ENCODE assay signal across 8 cellular contexts in genomic region chr22:50244420-50245213, GRCh38. TPM values are rescaled to one million over a fixed set of nuclear protein-coding genes. Genes with fewer than 3 reads are reported as not detected.
DNase-seq lines count a peak whose midpoint lies in the region; ATAC-seq and TF ChIP-seq lines count a peak whose summit lies in the region.

Gene TUBGCP6 (minus strand): TSS chr22:50245023. CDS start chr22:50244459, 564 bp downstream.

- H3K79me1 ChIP-seq in neuronal stem cell (ENCODE audit: low read depth, low read length), result peaks cover 29% of the 10 kb centered on the region

- H2BK5ac ChIP-seq in neuronal stem cell (ENCODE audit: low read length), result peak within 1 kb of the TSS; percentile 83

- no peak within 1 kb of the TSS for H4K8ac ChIP-seq in neuronal stem cell (ENCODE audit: low read depth, low read length)

- H3K4me3 ChIP-seq in SJCRH30, result peak within 1 kb of the TSS; percentile 95
- peak within 1 kb of the TSS; percentile 85 to 93 for H3K4me3 ChIP-seq in neuronal stem cell (ENCODE audit: low read length in 2 of 2)
- H3K4me3 ChIP-seq in subcutaneous abdominal adipose tissue (ENCODE audit: low read depth in 1 of 5, low read length in 5 of 5), result peak within 1 kb of the TSS; percentile 90 to 99 (median 95)

- peak within 1 kb of the TSS; percentile 98 for H3K18ac ChIP-seq in neuronal stem cell (ENCODE audit: low read length)

- peak within 1 kb of the TSS; percentile 84 for H3K14ac ChIP-seq in neuronal stem cell (ENCODE audit: low read length)

- H3K27me3 ChIP-seq in SJCRH30, result no peaks in the 10 kb centered on the region
- no peaks in the 10 kb centered on the region for H3K27me3 ChIP-seq in foreskin keratinocyte
- H3K27me3 ChIP-seq in neuronal stem cell (ENCODE audit: control insufficient read depth in 3 of 3, insufficient read depth in 3 of 3, low read depth in 1 of 3, low read length in 3 of 3), result no peaks in the 10 kb centered on the region
- no peaks in the 10 kb centered on the region for H3K27me3 ChIP-seq in subcutaneous abdominal adipose tissue (ENCODE audit: control insufficient read depth in 5 of 5, insufficient read depth in 4 of 5, low read length in 5 of 5)

- H2AFZ ChIP-seq in neuronal stem cell (ENCODE audit: low read length), result peak within 1 kb of the TSS; percentile 97

- no peak within 1 kb of the TSS for H2BK120ac ChIP-seq in neuronal stem cell (ENCODE audit: low read depth, low read length)

- WGBS in neuronal stem cell (ENCODE audit: extremely low coverage in 2 of 2, insufficient read length in 2 of 2, insufficient replicate concordance in 1 of 2), 2 donors, result no CpG with 5 or more reads among the region's 76 CpGs

- H2BK12ac ChIP-seq in neuronal stem cell (ENCODE audit: low read length), result peak within 1 kb of the TSS; percentile 77

- H3K4ac ChIP-seq in neuronal stem cell (ENCODE audit: low read length), result peak within 1 kb of the TSS; percentile 85

- peak; percentile 45 for TF ChIP-seq CTCF in foreskin keratinocyte (conservative IDR thresholded peaks at IDR 0.05)

- H3K23ac ChIP-seq in neuronal stem cell (ENCODE audit: low read depth, low read length, poor library complexity), result peak within 1 kb of the TSS; percentile 99

- peak within 1 kb of the TSS; percentile 95 for H3K4me2 ChIP-seq in neuronal stem cell (ENCODE audit: insufficient read depth, low read length, poor library complexity, severe bottlenecking)

- H3K9me3 ChIP-seq in SJCRH30 (replicated peaks) (no peaks in the 10 kb centered on the region), neuronal stem cell (replicated peaks in 1 of 2; ENCODE audit: control insufficient read depth in 2 of 2, insufficient read depth in 1 of 2, low read depth in 1 of 2, low read length in 2 of 2) (no peaks in the 10 kb centered on the region), subcutaneous abdominal adipose tissue (ENCODE audit: control insufficient read depth in 5 of 5, low read length in 5 of 5) (no peaks in the 10 kb centered on the region)

- H3K4me1 ChIP-seq in SJCRH30 (peaks cover 5% of the 10 kb centered on the region; the same call in 1 of the 2 replicates), foreskin keratinocyte (peaks cover 8% of the 10 kb centered on the region), neuronal stem cell (ENCODE audit: control insufficient read depth in 2 of 2, insufficient read depth in 1 of 2, low read depth in 1 of 2, low read length in 2 of 2) (peaks cover 16 to 38% of the 10 kb centered on the region in 2 donors), subcutaneous abdominal adipose tissue (ENCODE audit: control insufficient read depth in 5 of 5, insufficient read depth in 5 of 5, low read length in 5 of 5) (peaks cover 5 to 63% (median 50%) of the 10 kb centered on the region in 5 donors)

- H4K91ac ChIP-seq in neuronal stem cell (ENCODE audit: low read depth, low read length, poor library complexity), result no peak within 1 kb of the TSS

- no peak within 1 kb of the TSS for H2BK15ac ChIP-seq in neuronal stem cell (ENCODE audit: low read length)

- H3K27ac ChIP-seq in SJCRH30 (peak within 1 kb of the TSS; percentile 87), foreskin keratinocyte (peak within 1 kb of the TSS; percentile 65), neuronal stem cell (replicated peaks; ENCODE audit: low read length) (peak within 1 kb of the TSS; percentile 89), subcutaneous abdominal adipose tissue (ENCODE audit: low read depth, low read length) (peak within 1 kb of the TSS; percentile 93)

- peak; percentile 76 for ATAC-seq in foreskin keratinocyte

- H3K36me3 ChIP-seq in SJCRH30 (peaks cover 4% of the 10 kb centered on the region), neuronal stem cell (replicated peaks in 1 of 2; ENCODE audit: control insufficient read depth in 2 of 2, insufficient read depth in 2 of 2, low read length in 2 of 2) (peaks cover 22 to 43% of the 10 kb centered on the region in 2 donors), subcutaneous abdominal adipose tissue (ENCODE audit: control insufficient read depth in 5 of 5, insufficient read depth in 5 of 5, low read length in 5 of 5) (peaks cover 0 to 27% (median 22%) of the 10 kb centered on the region in 5 donors)

- peak within 1 kb of the TSS; percentile 99 for H3K9ac ChIP-seq in neuronal stem cell (ENCODE audit: low read depth, low read length, poor library complexity)
- peak within 1 kb of the TSS; percentile 81 to 99 (median 96) for H3K9ac ChIP-seq in subcutaneous abdominal adipose tissue (ENCODE audit: low read length in 5 of 5)

- DNase-seq in Daoy (ENCODE audit: low read depth) (peak; percentile 96), GOT3 (lab: John Stamatoyannopoulos, UW) (peak; percentile 67), LoVo (ENCODE audit: low spot score) (peak; percentile 95), SJCRH30 (peak; percentile 96 to 98), foreskin keratinocyte (peak; percentile 67 to 78), neuronal stem cell (ENCODE audit: low spot score) (peak; percentile 90)
- peak; percentile 84 for DNase-seq in activated gamma-delta T cell treated with anti-CD3 and anti-CD28 coated beads, Interleukin-2, amount 50 U/mL, for 16 hours (ENCODE audit: low read depth)

- peak within 1 kb of the TSS; percentile 82 for H2AK5ac ChIP-seq in neuronal stem cell (ENCODE audit: low read depth, low read length)

RNA-seq across cellular contexts. Expression of gene TUBGCP6, which starts in this region (rescaled TPM):
- total RNA-seq in Daoy (2014; rRNA removed; shearing (Covaris generic)), result 9.0 and 17.3 TPM in 2 replicates
- 27.8 and 40.2 TPM in 2 replicates for total RNA-seq in SJCRH30 (2014; rRNA removed; shearing (Covaris generic))
- total RNA-seq in foreskin keratinocyte, result 21.6 and 22.6 TPM in 2 replicates
- polyA plus RNA-seq in foreskin keratinocyte, result 12.9 and 13.4 TPM in 2 replicates
- polyA plus RNA-seq in neuronal stem cell (2013, experiment 1 of 2), result 12.1 TPM
- polyA plus RNA-seq in neuronal stem cell (2013, experiment 2 of 2), result 12.1 TPM

Comparison
In these comparisons a context has a peak if more than half of its experiments do, and no peak if none do; other contexts are left out.
1. Peak in every context shown above with its lines: DNase-seq, ATAC-seq, H3K4me3 ChIP-seq and H3K27ac ChIP-seq.